8 cellular contexts compared by ENCODE assay signal in genomic region chr17:72588961-72589360, GRCh38.
DNase-seq lines count a peak whose midpoint lies in the region; ATAC-seq and TF ChIP-seq lines count a peak whose summit lies in the region.

No MANE protein-coding gene starts in this region.

- H3K27ac ChIP-seq in left lung = peak overlapping the region in 1 of 2 donors; percentile 70

- ATAC-seq in left lung (peak; percentile 81), GM21825 (IDR thresholded peaks at IDR 0.05; ENCODE audit: unreplicated experiment) (no peak), omental fat pad (ENCODE audit: low FRiP score) (no peak), HG03442 (IDR thresholded peaks at IDR 0.05; ENCODE audit: unreplicated experiment) (no peak)

- peaks cover 11 to 67% of the 10 kb centered on the region in 2 donors for H3K27me3 ChIP-seq in left lung

- peak; percentile 63 for DNase-seq in Ammon's horn (ENCODE audit: low spot score)
- DNase-seq in NCI-H1105 treated with DMSO at 0.1 percent for 48 hours (lab: John Stamatoyannopoulos, UW) = peak; percentile 82
- peak; percentile 19 for DNase-seq in activated CD4-positive, alpha-beta T cell treated with anti-CD3 and anti-CD28 coated beads, Interleukin-2, amount 50 U/mL, for 1 hour
- peak; percentile 66 to 85 for DNase-seq in left lung
- no peak for DNase-seq in omental fat pad (ENCODE audit: low spot score)
- DNase-seq in NAMALWA (ENCODE audit: low spot score) = no peak

- peaks cover 3 to 14% of the 10 kb centered on the region in 2 donors for H3K4me1 ChIP-seq in left lung

- no peak for TF ChIP-seq CTCF in left lung (IDR thresholded peaks at IDR 0.05)
- TF ChIP-seq CTCF in omental fat pad (IDR thresholded peaks at IDR 0.05) = no peak

- intact Hi-C loops in left lung (cut with DNase I) = no loop called here

- no peaks in the 10 kb centered on the region for H3K36me3 ChIP-seq in left lung

- H3K4me3 ChIP-seq in left lung = peak overlapping the region in 1 of 2 donors; percentile 4

- no peaks in the 10 kb centered on the region for H3K9me3 ChIP-seq in left lung

Comparison
In these comparisons a context has a peak if more than half of its experiments do, and no peak if none do; other contexts are left out.
1. DNase-seq: peak in Ammon's horn (single experiment), NCI-H1105 treated with DMSO at 0.1 percent for 48 hours (single experiment), activated CD4-positive, alpha-beta T cell treated with anti-CD3 and anti-CD28 coated beads, Interleukin-2, amount 50 U/mL, for 1 hour (single experiment) and left lung (2 of 2); none in omental fat pad (single experiment) and NAMALWA (single experiment).